ENCODE assay signal across 3 cellular contexts in the genomic region with DNA sequence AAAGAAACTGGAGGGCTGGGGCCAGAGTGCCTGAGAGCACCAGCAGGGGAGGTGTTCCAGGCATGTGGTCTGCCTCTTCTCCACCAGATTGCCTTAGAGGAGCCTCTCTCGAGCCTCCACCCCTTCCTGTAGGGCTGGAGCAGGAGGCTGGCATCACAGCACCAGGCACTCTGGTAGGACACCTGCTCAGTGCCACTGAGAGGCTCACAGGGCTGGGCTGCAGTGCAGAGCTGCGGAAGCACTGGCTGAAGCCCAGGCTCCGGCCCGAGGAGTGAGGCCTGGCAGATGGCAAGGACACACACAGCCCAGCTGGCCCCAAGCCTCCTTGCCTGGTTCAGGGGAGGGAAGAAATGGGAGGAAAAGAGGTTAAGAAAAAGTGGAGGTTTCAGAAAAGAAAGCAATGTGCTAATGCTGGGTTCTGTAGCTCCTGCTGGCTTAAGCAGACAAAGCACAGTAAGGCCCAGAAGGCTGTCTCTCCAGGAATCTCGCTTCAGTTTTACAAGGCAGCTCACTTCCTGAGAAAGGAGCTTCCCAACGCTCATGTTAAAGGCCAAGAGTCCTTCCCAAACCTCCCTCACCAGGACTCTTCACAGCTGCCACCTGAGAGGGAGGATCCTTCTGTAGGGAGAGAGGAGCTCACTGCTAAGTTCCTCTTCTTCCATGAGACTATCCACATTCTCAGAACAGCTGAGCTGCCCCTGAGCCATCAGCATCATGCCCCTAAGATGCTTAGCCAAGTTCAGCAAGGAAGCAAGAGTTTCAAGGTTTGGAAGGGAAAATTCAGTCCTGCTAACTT.
TF ChIP-seq lines count a peak whose summit lies in the region.

No MANE protein-coding gene starts in this region.

TF ChIP-seq in GM23338, 12 proteins besides CTCF, POLR2A, EP300 and RAD21 (continues in another document):
- TF ChIP-seq, protein P1, sequence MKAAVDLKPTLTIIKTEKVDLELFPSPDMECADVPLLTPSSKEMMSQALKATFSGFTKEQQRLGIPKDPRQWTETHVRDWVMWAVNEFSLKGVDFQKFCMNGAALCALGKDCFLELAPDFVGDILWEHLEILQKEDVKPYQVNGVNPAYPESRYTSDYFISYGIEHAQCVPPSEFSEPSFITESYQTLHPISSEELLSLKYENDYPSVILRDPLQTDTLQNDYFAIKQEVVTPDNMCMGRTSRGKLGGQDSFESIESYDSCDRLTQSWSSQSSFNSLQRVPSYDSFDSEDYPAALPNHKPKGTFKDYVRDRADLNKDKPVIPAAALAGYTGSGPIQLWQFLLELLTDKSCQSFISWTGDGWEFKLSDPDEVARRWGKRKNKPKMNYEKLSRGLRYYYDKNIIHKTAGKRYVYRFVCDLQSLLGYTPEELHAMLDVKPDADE (IDR thresholded peaks at IDR 0.05): no peak
- no peak for TF ChIP-seq ZNF331 (CRISPR knock-in tag; IDR thresholded peaks at IDR 0.05; ENCODE audit: low read depth)
- TF ChIP-seq ZNF114 (CRISPR knock-in tag; IDR thresholded peaks at IDR 0.05): no peak
- no peak for TF ChIP-seq EZH2 (IDR thresholded peaks at IDR 0.05; ENCODE audit: low read depth, unreplicated experiment)
- TF ChIP-seq CREB1 (CRISPR knock-in tag; IDR thresholded peaks at IDR 0.05; ENCODE audit: low read depth): no peak

TF ChIP-seq in H1, 55 proteins besides CTCF, POLR2A, EP300 and RAD21:
- TF ChIP-seq MAFK (IDR thresholded peaks at IDR 0.05; ENCODE audit: low read depth, low read length): no peak
- TF ChIP-seq SIRT6 (IDR thresholded peaks at IDR 0.05; ENCODE audit: low read length): no peak
- TF ChIP-seq RNF2 (IDR thresholded peaks at IDR 0.05; ENCODE audit: borderline replicate concordance, low read depth, low read length, missing control alignments, poor library complexity, severe bottlenecking): no peak
- no peak for TF ChIP-seq CHD2 (IDR thresholded peaks at IDR 0.05; ENCODE audit: low read length)
- TF ChIP-seq SP1 (IDR thresholded peaks at IDR 0.05; ENCODE audit: low read depth, low read length): no peak
- no peak for TF ChIP-seq JUND (IDR thresholded peaks at IDR 0.05; ENCODE audit: low read length)
- no peak for TF ChIP-seq CBX5 (IDR thresholded peaks at IDR 0.05; ENCODE audit: low read depth, low read length)
- TF ChIP-seq JUN (IDR thresholded peaks at IDR 0.05; ENCODE audit: low read depth, low read length): no peak
- TF ChIP-seq KDM4A (IDR thresholded peaks at IDR 0.05; ENCODE audit: low read depth, low read length, severe bottlenecking): no peak
- TF ChIP-seq TEAD4 (IDR thresholded peaks at IDR 0.05; ENCODE audit: low read depth, low read length): no peak
- no peak for TF ChIP-seq TCF12 (IDR thresholded peaks at IDR 0.05; ENCODE audit: low read depth, low read length)
- TF ChIP-seq BCL11A (IDR thresholded peaks at IDR 0.05; ENCODE audit: low read depth in 2 of 2, low read length in 2 of 2): no peak
- TF ChIP-seq CEBPB (IDR thresholded peaks at IDR 0.05; ENCODE audit: low read depth, low read length): no peak
- TF ChIP-seq SP4 (IDR thresholded peaks at IDR 0.05; ENCODE audit: low read length): no peak
- TF ChIP-seq, protein P2, sequence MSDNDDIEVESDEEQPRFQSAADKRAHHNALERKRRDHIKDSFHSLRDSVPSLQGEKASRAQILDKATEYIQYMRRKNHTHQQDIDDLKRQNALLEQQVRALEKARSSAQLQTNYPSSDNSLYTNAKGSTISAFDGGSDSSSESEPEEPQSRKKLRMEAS (IDR thresholded peaks at IDR 0.05): no peak
- no peak for TF ChIP-seq EGR1 (IDR thresholded peaks at IDR 0.05; ENCODE audit: borderline replicate concordance, low read depth, low read length)
- no peak for TF ChIP-seq SIN3A (conservative IDR thresholded peaks at IDR 0.05 in 1 of 2, IDR thresholded peaks at IDR 0.05 in 1 of 2; ENCODE audit: low read depth in 1 of 2, low read length in 2 of 2)
- no peak for TF ChIP-seq ASH2L (IDR thresholded peaks at IDR 0.05; ENCODE audit: low read length)

TF ChIP-seq in SK-N-SH treated with all-trans-retinoic acid at 6 μM for 48 hours, 23 proteins besides CTCF, POLR2A, EP300 and RAD21:
- TF ChIP-seq OSR1 (CRISPR knock-in tag; IDR thresholded peaks at IDR 0.05) (no peak), ZNF70 (CRISPR knock-in tag; IDR thresholded peaks at IDR 0.05) (no peak), ZFP30 (CRISPR knock-in tag; IDR thresholded peaks at IDR 0.05) (no peak), ZFP3 (CRISPR knock-in tag; IDR thresholded peaks at IDR 0.05) (no peak), ZNF8 (CRISPR knock-in tag; IDR thresholded peaks at IDR 0.05) (no peak), TOX (CRISPR knock-in tag; IDR thresholded peaks at IDR 0.05; ENCODE audit: borderline replicate concordance) (no peak), CSDC2 (CRISPR knock-in tag; IDR thresholded peaks at IDR 0.05) (no peak), SNAI2 (CRISPR knock-in tag; IDR thresholded peaks at IDR 0.05) (no peak), TCF4 (CRISPR knock-in tag; IDR thresholded peaks at IDR 0.05; ENCODE audit: borderline replicate concordance) (no peak), PPARA (CRISPR knock-in tag; IDR thresholded peaks at IDR 0.05; ENCODE audit: borderline replicate concordance) (no peak), ESRRG (CRISPR knock-in tag; IDR thresholded peaks at IDR 0.05) (no peak)
- TF ChIP-seq, protein P3, sequence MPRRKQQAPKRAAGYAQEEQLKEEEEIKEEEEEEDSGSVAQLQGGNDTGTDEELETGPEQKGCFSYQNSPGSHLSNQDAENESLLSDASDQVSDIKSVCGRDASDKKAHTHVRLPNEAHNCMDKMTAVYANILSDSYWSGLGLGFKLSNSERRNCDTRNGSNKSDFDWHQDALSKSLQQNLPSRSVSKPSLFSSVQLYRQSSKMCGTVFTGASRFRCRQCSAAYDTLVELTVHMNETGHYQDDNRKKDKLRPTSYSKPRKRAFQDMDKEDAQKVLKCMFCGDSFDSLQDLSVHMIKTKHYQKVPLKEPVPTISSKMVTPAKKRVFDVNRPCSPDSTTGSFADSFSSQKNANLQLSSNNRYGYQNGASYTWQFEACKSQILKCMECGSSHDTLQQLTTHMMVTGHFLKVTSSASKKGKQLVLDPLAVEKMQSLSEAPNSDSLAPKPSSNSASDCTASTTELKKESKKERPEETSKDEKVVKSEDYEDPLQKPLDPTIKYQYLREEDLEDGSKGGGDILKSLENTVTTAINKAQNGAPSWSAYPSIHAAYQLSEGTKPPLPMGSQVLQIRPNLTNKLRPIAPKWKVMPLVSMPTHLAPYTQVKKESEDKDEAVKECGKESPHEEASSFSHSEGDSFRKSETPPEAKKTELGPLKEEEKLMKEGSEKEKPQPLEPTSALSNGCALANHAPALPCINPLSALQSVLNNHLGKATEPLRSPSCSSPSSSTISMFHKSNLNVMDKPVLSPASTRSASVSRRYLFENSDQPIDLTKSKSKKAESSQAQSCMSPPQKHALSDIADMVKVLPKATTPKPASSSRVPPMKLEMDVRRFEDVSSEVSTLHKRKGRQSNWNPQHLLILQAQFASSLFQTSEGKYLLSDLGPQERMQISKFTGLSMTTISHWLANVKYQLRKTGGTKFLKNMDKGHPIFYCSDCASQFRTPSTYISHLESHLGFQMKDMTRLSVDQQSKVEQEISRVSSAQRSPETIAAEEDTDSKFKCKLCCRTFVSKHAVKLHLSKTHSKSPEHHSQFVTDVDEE (CRISPR knock-in tag; IDR thresholded peaks at IDR 0.05): no peak
- TF ChIP-seq, protein P4, sequence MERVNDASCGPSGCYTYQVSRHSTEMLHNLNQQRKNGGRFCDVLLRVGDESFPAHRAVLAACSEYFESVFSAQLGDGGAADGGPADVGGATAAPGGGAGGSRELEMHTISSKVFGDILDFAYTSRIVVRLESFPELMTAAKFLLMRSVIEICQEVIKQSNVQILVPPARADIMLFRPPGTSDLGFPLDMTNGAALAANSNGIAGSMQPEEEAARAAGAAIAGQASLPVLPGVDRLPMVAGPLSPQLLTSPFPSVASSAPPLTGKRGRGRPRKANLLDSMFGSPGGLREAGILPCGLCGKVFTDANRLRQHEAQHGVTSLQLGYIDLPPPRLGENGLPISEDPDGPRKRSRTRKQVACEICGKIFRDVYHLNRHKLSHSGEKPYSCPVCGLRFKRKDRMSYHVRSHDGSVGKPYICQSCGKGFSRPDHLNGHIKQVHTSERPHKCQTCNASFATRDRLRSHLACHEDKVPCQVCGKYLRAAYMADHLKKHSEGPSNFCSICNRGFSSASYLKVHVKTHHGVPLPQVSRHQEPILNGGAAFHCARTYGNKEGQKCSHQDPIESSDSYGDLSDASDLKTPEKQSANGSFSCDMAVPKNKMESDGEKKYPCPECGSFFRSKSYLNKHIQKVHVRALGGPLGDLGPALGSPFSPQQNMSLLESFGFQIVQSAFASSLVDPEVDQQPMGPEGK (CRISPR knock-in tag; IDR thresholded peaks at IDR 0.05; ENCODE audit: borderline replicate concordance): no peak
- TF ChIP-seq, protein P5, sequence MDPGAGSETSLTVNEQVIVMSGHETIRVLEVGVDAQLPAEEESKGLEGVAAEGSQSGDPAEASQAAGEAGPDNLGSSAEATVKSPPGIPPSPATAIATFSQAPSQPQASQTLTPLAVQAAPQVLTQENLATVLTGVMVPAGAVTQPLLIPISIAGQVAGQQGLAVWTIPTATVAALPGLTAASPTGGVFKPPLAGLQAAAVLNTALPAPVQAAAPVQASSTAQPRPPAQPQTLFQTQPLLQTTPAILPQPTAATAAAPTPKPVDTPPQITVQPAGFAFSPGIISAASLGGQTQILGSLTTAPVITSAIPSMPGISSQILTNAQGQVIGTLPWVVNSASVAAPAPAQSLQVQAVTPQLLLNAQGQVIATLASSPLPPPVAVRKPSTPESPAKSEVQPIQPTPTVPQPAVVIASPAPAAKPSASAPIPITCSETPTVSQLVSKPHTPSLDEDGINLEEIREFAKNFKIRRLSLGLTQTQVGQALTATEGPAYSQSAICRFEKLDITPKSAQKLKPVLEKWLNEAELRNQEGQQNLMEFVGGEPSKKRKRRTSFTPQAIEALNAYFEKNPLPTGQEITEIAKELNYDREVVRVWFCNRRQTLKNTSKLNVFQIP (CRISPR knock-in tag; IDR thresholded peaks at IDR 0.05; ENCODE audit: borderline replicate concordance, low read depth): no peak
TF ChIP-seq in SK-N-SH treated with all-trans-retinoic acid at 6 μM for 48 hours: peak in this region for 0.
